ENCODE assay signal across 20 cellular contexts in the genomic region with DNA sequence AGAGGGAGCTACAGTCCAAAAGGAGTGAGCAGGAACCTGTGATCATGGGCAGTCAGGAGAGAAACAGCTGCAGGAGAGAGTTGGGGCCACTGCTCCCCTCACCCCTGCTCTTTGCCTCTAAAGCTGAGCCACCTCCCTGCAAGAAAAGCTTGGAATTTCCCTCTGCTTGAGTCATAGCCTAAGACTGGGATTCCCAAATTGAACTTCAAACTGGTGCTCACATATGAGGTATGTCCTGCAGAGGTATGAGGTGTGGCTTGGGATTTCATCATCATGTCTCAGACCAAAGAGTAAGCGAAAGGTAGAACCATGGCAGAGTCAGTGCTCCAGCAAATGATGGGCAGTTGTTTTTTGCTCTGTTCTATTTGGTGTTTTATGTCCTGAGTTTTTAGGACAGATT.
DNase-seq lines count a peak whose midpoint lies in the region; ATAC-seq lines count a peak whose summit lies in the region.
"Had no signal": no experiment of that assay in that cellular context is flagged by ENCODE, and none has a peak within 500 bp of the region (broad histone marks: within the 10 kb centered on the region; RNA-seq: fewer than 3 reads in every experiment).

No MANE protein-coding gene starts in this region.

- no peak for ATAC-seq in HG03280 (IDR thresholded peaks at IDR 0.05; ENCODE audit: unreplicated experiment)
- ATAC-seq: activated CD4-positive, CD25-positive, alpha-beta regulatory T cell treated with anti-CD3 and anti-CD28 coated beads, Interleukin-2, amount 50 U/mL, for 24 hours; activated CD8-positive, alpha-beta T cell treated with anti-CD3 and anti-CD28 coated beads, Interleukin-2, amount 10 ng/mL, durations not matched to agents 7 days and 5 days; activated T-cell treated with anti-CD3 and anti-CD28 coated beads, Interleukin-2, amount 50 U/mL, for 72 hours; GM23338; heart right ventricle had no signal

- H3K27me3 Mint-ChIP-seq in dendritic cell treated with granulocyte-macrophage colony-stimulating factor and Interleukin-4, amounts not matched to agents 40 ng/mL and 50 ng/mL, for 4 days, result no peaks in the 10 kb centered on the region
- H3K27me3 Mint-ChIP-seq: activated naive CD4-positive, alpha-beta T cell treated with anti-CD3 and anti-CD28 coated beads, Interleukin-2, amount 10 ng/mL, durations not matched to agents 7 days and 5 days had no signal

- peaks cover 11% of the 10 kb centered on the region for H3K9me3 Mint-ChIP-seq in dendritic cell treated with granulocyte-macrophage colony-stimulating factor and Interleukin-4, amounts not matched to agents 40 ng/mL and 50 ng/mL, for 4 days
- H3K9me3 Mint-ChIP-seq: activated naive CD4-positive, alpha-beta T cell treated with anti-CD3 and anti-CD28 coated beads, Interleukin-2, amount 10 ng/mL, durations not matched to agents 7 days and 5 days; activated T-cell treated with anti-CD3 and anti-CD28 coated beads, Interleukin-2, amount 50 U/mL, for 72 hours; GM23338 had no signal

- no peaks in the 10 kb centered on the region for H3K36me3 Mint-ChIP-seq in dendritic cell treated with granulocyte-macrophage colony-stimulating factor and Interleukin-4, amounts not matched to agents 40 ng/mL and 50 ng/mL, for 4 days (ENCODE audit: low read depth)
- H3K36me3 Mint-ChIP-seq: activated naive CD4-positive, alpha-beta T cell treated with anti-CD3 and anti-CD28 coated beads, Interleukin-2, amount 10 ng/mL, durations not matched to agents 7 days and 5 days; CD14-positive monocyte had no signal

- no peak overlapping the region for H3K4me3 Mint-ChIP-seq in dendritic cell treated with granulocyte-macrophage colony-stimulating factor and Interleukin-4, amounts not matched to agents 40 ng/mL and 50 ng/mL, for 4 days
- H3K4me3 Mint-ChIP-seq: activated CD8-positive, alpha-beta T cell treated with anti-CD3 and anti-CD28 coated beads, Interleukin-2, amount 10 ng/mL, durations not matched to agents 7 days and 5 days; activated naive CD4-positive, alpha-beta T cell treated with anti-CD3 and anti-CD28 coated beads, Interleukin-2, amount 10 ng/mL, durations not matched to agents 7 days and 5 days; activated T-cell treated with anti-CD3 and anti-CD28 coated beads, Interleukin-2, amount 50 U/mL, for 72 hours; GM23338 had no signal

- peak overlapping the region; percentile 88 for H3K27ac Mint-ChIP-seq in dendritic cell treated with granulocyte-macrophage colony-stimulating factor and Interleukin-4, amounts not matched to agents 40 ng/mL and 50 ng/mL, for 4 days
- H3K27ac Mint-ChIP-seq: activated CD8-positive, alpha-beta T cell treated with anti-CD3 and anti-CD28 coated beads, Interleukin-2, amount 10 ng/mL, durations not matched to agents 7 days and 5 days; activated naive CD4-positive, alpha-beta T cell treated with anti-CD3 and anti-CD28 coated beads, Interleukin-2, amount 10 ng/mL, durations not matched to agents 7 days and 5 days; activated T-cell treated with anti-CD3 and anti-CD28 coated beads, Interleukin-2, amount 50 U/mL, for 72 hours; GM23338 had no signal

- intact Hi-C loops in dendritic cell treated with granulocyte-macrophage colony-stimulating factor and Interleukin-4, amounts not matched to agents 40 ng/mL and 50 ng/mL, for 4 days (cut with micrococcal nuclease), result loop anchor here (5.0 kb wide), 3 partner anchors 36 to 91 kb away; no protein-coding TSS in a partner anchor

- peaks cover 55% of the 10 kb centered on the region for H3K4me1 Mint-ChIP-seq in dendritic cell treated with granulocyte-macrophage colony-stimulating factor and Interleukin-4, amounts not matched to agents 40 ng/mL and 50 ng/mL, for 4 days (ENCODE audit: low read depth)
- H3K4me1 Mint-ChIP-seq: activated naive CD4-positive, alpha-beta T cell treated with anti-CD3 and anti-CD28 coated beads, Interleukin-2, amount 10 ng/mL, durations not matched to agents 7 days and 5 days had no signal

- DNase-seq in Daoy (ENCODE audit: low read depth), result peak; percentile 20
- peak; percentile 40 for DNase-seq in NCI-H226
- peak; percentile 44 for DNase-seq in kidney glomerular epithelial cell (lab: John Stamatoyannopoulos, UW)
- no peak for DNase-seq in activated T-cell treated with anti-CD3 and anti-CD28 coated beads for 4 hours
- DNase-seq in RKO (ENCODE audit: low spot score), result no peak
- no peak for DNase-seq in HT-29 (ENCODE audit: low spot score)
- DNase-seq: activated CD8-positive, alpha-beta T cell treated with anti-CD3 and anti-CD28 coated beads, Interleukin-2, amount 10 ng/mL, durations not matched to agents 7 days and 5 days; activated naive CD4-positive, alpha-beta T cell treated with anti-CD3 and anti-CD28 coated beads, Interleukin-2, amount 10 ng/mL, durations not matched to agents 7 days and 5 days; activated T-cell treated with anti-CD3 and anti-CD28 coated beads, Interleukin-2, amount 50 U/mL, for 72 hours; aorta; effector memory CD4-positive, alpha-beta T cell; heart right ventricle; NCI-H1048; NCI-H2029 treated with DMSO at 0.1 percent for 48 hours; nucleus accumbens had no signal

Comparison
In these comparisons a context has a peak if more than half of its experiments do, and no peak if none do; other contexts are left out.
1. DNase-seq: peak in Daoy (single experiment), NCI-H226 (single experiment) and kidney glomerular epithelial cell (single experiment); none in activated T-cell treated with anti-CD3 and anti-CD28 coated beads for 4 hours (single experiment), RKO (single experiment) and HT-29 (single experiment).